Comparison of ENCODE assay signal across 14 cellular contexts in the genomic region with DNA sequence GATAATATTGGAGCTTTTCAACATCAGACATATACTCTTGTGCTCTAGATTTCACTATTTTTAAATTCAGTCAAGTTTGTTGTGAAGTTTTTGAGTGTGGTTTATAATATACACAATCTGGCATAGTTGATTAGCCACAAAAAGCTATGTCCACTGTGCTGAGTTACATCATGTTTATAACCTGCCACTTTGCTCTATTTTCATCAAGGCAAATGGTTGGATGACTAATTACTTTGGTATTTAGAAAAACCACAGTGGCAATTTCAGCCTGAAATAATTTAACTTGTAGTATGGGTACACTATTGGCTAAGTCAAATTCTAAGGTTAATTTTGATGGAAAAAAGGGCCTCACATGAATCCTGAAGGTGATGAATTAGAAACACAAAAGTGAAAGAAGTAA.
DNase-seq lines count a peak whose midpoint lies in the region; TF ChIP-seq lines count a peak whose summit lies in the region.
"Had no signal": no experiment of that assay in that cellular context is flagged by ENCODE, and none has a peak within 500 bp of the region (broad histone marks: within the 10 kb centered on the region; RNA-seq: fewer than 3 reads in every experiment).

No MANE protein-coding gene starts in this region.

- no peak overlapping the region for H3K27ac ChIP-seq in smooth muscle cell (ENCODE audit: low read depth)
- H3K27ac ChIP-seq: colonic mucosa, SK-N-MC had no signal

- H3K9ac ChIP-seq in smooth muscle cell (ENCODE audit: low read depth), result no peak overlapping the region

- H3K79me2 ChIP-seq in smooth muscle cell (ENCODE audit: low read depth), result no peaks in the 10 kb centered on the region

- no peaks in the 10 kb centered on the region for H3K36me3 ChIP-seq in smooth muscle cell (ENCODE audit: low read depth)
- H3K36me3 ChIP-seq: colonic mucosa had no signal

- H3K4me1 ChIP-seq in smooth muscle cell (ENCODE audit: low read depth), result no peaks in the 10 kb centered on the region
- H3K4me1 ChIP-seq: colonic mucosa had no signal

- no peaks in the 10 kb centered on the region for H4K20me1 ChIP-seq in smooth muscle cell (ENCODE audit: low read depth)

- H3K27me3 ChIP-seq in smooth muscle cell (ENCODE audit: low read depth), result no peaks in the 10 kb centered on the region
- H3K27me3 ChIP-seq: colonic mucosa had no signal

- H3K4me2 ChIP-seq in smooth muscle cell, result peak overlapping the region; percentile 27

- H3K4me3 ChIP-seq in epithelial cell of proximal tubule (ENCODE audit: low read depth, low read length) (no peak overlapping the region), smooth muscle cell (no peak overlapping the region)
- H3K4me3 ChIP-seq: colonic mucosa, SK-N-MC had no signal

- TF ChIP-seq CTCF in epithelial cell of proximal tubule (conservative IDR thresholded peaks at IDR 0.05; ENCODE audit: low read depth, low read length), result no peak
- no peak for TF ChIP-seq CTCF in smooth muscle cell (IDR thresholded peaks at IDR 0.05; ENCODE audit: borderline replicate concordance, insufficient read depth, poor library complexity, severe bottlenecking)

- peak; percentile 6 for DNase-seq in SIG-M5 treated with dmso at 0.1 percent for 504 hours (lab: John Stamatoyannopoulos, UW; ENCODE audit: unreplicated experiment)
- no peak for DNase-seq in SIG-M5 (lab: John Stamatoyannopoulos, UW)
- DNase-seq in OCI-M1 (lab: John Stamatoyannopoulos, UW), result peak; percentile 64
- DNase-seq in epithelial cell of proximal tubule (ENCODE audit: low read depth), result peak; percentile 56
- no peak for DNase-seq in smooth muscle cell (lab: John Stamatoyannopoulos, UW; ENCODE audit: unreplicated experiment)
- DNase-seq in globus pallidus (ENCODE audit: low spot score), result no peak
- no peak for DNase-seq in activated CD4-positive, alpha-beta T cell treated with anti-CD3 and anti-CD28 coated beads, Interleukin-2, amount 50 U/mL, for 48 hours
- DNase-seq in foreskin melanocyte, result no peak
- DNase-seq: activated CD4-positive, alpha-beta T cell treated with anti-CD3 and anti-CD28 coated beads for 4 hours; activated gamma-delta T cell treated with Interleukin-2 at 50 U/mL for 16 hours; colonic mucosa; NCI-H446; right cardiac atrium had no signal

- no peaks in the 10 kb centered on the region for H3F3A ChIP-seq in smooth muscle cell (ENCODE audit: low read depth)

- no peaks in the 10 kb centered on the region for H3K9me3 ChIP-seq in smooth muscle cell (replicated peaks; ENCODE audit: low read depth)
- H3K9me3 ChIP-seq: colonic mucosa had no signal

- H2AFZ ChIP-seq in smooth muscle cell (ENCODE audit: low read depth), result no peak overlapping the region

Comparison
In these comparisons a context has a peak if more than half of its experiments do, and no peak if none do; other contexts are left out.
1. DNase-seq: peak in SIG-M5 treated with dmso at 0.1 percent for 504 hours (single experiment), OCI-M1 (single experiment) and epithelial cell of proximal tubule (single experiment); none in SIG-M5 (single experiment), smooth muscle cell (single experiment), globus pallidus (single experiment), activated CD4-positive, alpha-beta T cell treated with anti-CD3 and anti-CD28 coated beads, Interleukin-2, amount 50 U/mL, for 48 hours (0 of 2) and foreskin melanocyte (single experiment).